9 cellular contexts compared by ENCODE assay signal in genomic region chr13:76882431-76882830, GRCh38. TPM values are rescaled to one million over a fixed set of nuclear protein-coding genes. Genes with fewer than 3 reads are reported as not detected.
DNase-seq lines count a peak whose midpoint lies in the region; ATAC-seq and TF ChIP-seq lines count a peak whose summit lies in the region.
"Had no signal": no experiment of that assay in that cellular context is flagged by ENCODE, and none has a peak within 500 bp of the region (broad histone marks: within the 10 kb centered on the region; RNA-seq: fewer than 3 reads in every experiment).

No MANE protein-coding gene starts in this region.

- H3K9me3 Mint-ChIP-seq in Caco-2 (ENCODE audit: unreplicated experiment), result no peaks in the 10 kb centered on the region

- peak overlapping the region; percentile 47 to 97 (median 90) for H3K27ac ChIP-seq in esophagus muscularis mucosa (replicated peaks in 1 of 4)

- BruUV-seq in Caco-2 (replicated peaks; lab: Mats Ljungman, UMichigan), result no TSS peak

- H3K27me3 Mint-ChIP-seq in Caco-2 (ENCODE audit: insufficient read depth, unreplicated experiment), result peaks cover 14% of the 10 kb centered on the region

- CTCF ChIA-PET in Caco-2 (lab: Charles Lee), result no interaction called here

- 45% methylated on average over 4 of the region's 4 CpGs for WGBS in esophagus muscularis mucosa

- no peaks in the 10 kb centered on the region for H3K9me3 ChIP-seq in esophagus muscularis mucosa
- H3K9me3 ChIP-seq in Caco-2, result no peaks in the 10 kb centered on the region

- no peak for ATAC-seq in GM21723 (IDR thresholded peaks at IDR 0.05; ENCODE audit: unreplicated experiment)

- no peak for TF ChIP-seq EP300 in esophagus muscularis mucosa (IDR thresholded peaks at IDR 0.05)

- H3K27ac Mint-ChIP-seq in Caco-2 (ENCODE audit: unreplicated experiment), result no peak overlapping the region

- DNase-seq in GDM1 (lab: John Stamatoyannopoulos, UW) (peak; percentile 19), NOMO-1 (lab: John Stamatoyannopoulos, UW; ENCODE audit: unreplicated experiment in 2 of 2) (peak; percentile 70 to 94), esophagus muscularis mucosa (ENCODE audit: extremely low spot score) (no peak), non-pigmented ciliary epithelial cell (ENCODE audit: low read depth) (peak; percentile 15), Caco-2 (no peak), DMS53 (lab: John Stamatoyannopoulos, UW) (no peak), NCI-H1092 treated with DMSO at 0.1 percent for 48 hours (lab: John Stamatoyannopoulos, UW) (no peak)
- DNase-seq: NCI-H748 treated with DMSO at 0.1 percent for 48 hours had no signal

- peaks cover 3 to 64% (median 53%) of the 10 kb centered on the region in 4 donors for H3K4me1 ChIP-seq in esophagus muscularis mucosa
- 0 out of 2 replicates have a peak, but pooled peaks cover 14% of the 10 kb centered on the region for H3K4me1 ChIP-seq in Caco-2

- H3K4me3 Mint-ChIP-seq in Caco-2 (ENCODE audit: unreplicated experiment), result no peak overlapping the region

- H3K36me3 ChIP-seq in esophagus muscularis mucosa (no peaks in the 10 kb centered on the region), Caco-2 (ENCODE audit: control insufficient read depth, insufficient read depth, low read length) (no peaks in the 10 kb centered on the region)

- TF ChIP-seq POLR2A in esophagus muscularis mucosa (IDR thresholded peaks at IDR 0.05; ENCODE audit: low read depth), result no peak

- peak overlapping the region; percentile 83 to 95 (median 89) for H3K4me3 ChIP-seq in esophagus muscularis mucosa
- H3K4me3 ChIP-seq in Caco-2 (ENCODE audit: low read depth, low read length), result no peak overlapping the region

- H3K27me3 ChIP-seq in esophagus muscularis mucosa (no peaks in the 10 kb centered on the region), Caco-2 (replicated peaks; ENCODE audit: control insufficient read depth, insufficient read depth, low read length) (peaks cover 1% of the 10 kb centered on the region)

- H3K36me3 Mint-ChIP-seq in Caco-2 (ENCODE audit: insufficient read depth, unreplicated experiment), result peaks cover 11% of the 10 kb centered on the region

- TF ChIP-seq CTCF in esophagus muscularis mucosa (IDR thresholded peaks at IDR 0.05) (no peak), Caco-2 (IDR thresholded peaks at IDR 0.05; ENCODE audit: insufficient read depth in 1 of 2, low read depth in 1 of 2, low read length in 1 of 2, severe bottlenecking in 1 of 2, unreplicated experiment in 1 of 2) (no peak)

- peaks cover 12% of the 10 kb centered on the region for H3K4me1 Mint-ChIP-seq in Caco-2 (ENCODE audit: low read depth, unreplicated experiment)

- intact Hi-C loops in esophagus muscularis mucosa (cut with DNase I), result no loop called here
- intact Hi-C loops in Caco-2 (cut with micrococcal nuclease; ENCODE audit: unreplicated experiment), result no loop called here

- POLR2A ChIA-PET in Caco-2 (lab: Charles Lee), result no interaction called here

RNA-seq across cellular contexts. Expression of gene KCTD12, which starts 3.8 kb away (rescaled TPM):
- total RNA-seq in esophagus muscularis mucosa (100 to 1,000 TPM; 112 to 169 (median 148) TPM), Caco-2 (2022) (1.8 and 3.2 TPM in 2 replicates)

Comparison
In these comparisons a context has a peak if more than half of its experiments do, and no peak if none do; other contexts are left out.
1. DNase-seq: peak in GDM1 (single experiment), NOMO-1 (2 of 2) and non-pigmented ciliary epithelial cell (single experiment); none in esophagus muscularis mucosa (single experiment), Caco-2 (0 of 2), DMS53 (single experiment) and NCI-H1092 treated with DMSO at 0.1 percent for 48 hours (single experiment).
2. RNA of gene KCTD12, which starts 3.8 kb away (total RNA-seq): 112 to 169 TPM in esophagus muscularis mucosa; 1.8 to 3.2 TPM in Caco-2; every median in the first group is over 10 times any median in the second.